Comparison of ENCODE assay signal across 27 cellular contexts in the genomic region with DNA sequence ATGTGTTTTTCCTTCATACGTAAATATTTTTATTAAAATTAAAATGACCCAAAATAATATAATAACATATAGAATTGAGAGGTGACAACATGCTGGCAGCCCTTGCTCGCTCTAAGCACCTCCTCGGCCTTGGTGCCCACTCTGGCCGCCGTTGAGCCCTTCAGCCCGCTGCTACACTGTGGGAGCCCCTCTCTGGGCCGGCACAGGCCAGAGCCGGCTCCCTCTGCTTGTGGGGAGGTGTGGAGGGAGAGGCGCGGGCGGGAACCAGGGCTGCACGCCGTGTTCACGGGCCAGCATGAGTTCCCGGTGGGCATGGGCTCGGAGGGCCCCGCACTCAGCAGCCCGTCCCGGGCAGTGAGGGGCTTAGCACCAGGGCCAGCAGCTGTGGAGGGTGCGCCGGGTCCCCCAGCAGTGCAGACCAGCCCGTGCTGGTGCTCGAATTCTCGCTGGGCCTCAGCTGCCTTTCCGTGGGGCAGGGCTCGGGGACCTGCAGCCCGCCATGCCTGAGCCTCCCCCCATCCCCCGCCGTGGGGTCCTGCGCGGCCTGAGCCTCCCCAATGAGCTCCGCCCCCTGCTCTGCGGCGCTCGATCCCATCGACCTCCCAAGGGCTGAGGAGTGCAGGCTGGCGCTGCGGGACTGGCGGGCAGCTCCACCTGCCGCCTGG.
"Had no signal": no experiment of that assay in that cellular context is flagged by ENCODE, and none has a peak within 500 bp of the region (broad histone marks: within the 10 kb centered on the region; RNA-seq: fewer than 3 reads in every experiment).

No MANE protein-coding gene starts in this region.

- H3K9me3 ChIP-seq: left lung, lower lobe of right lung, mucosa of descending colon, pancreas, prostate gland, sigmoid colon, spleen, thyroid gland, transverse colon, upper lobe of left lung had no signal

- H3K27ac Mint-ChIP-seq: stimulated activated effector memory CD8-positive, alpha-beta T cell treated with anti-CD3 and anti-CD28 coated beads, Interleukin-12 subunit alpha, Interleukin-12 subunit beta, amount 100 ng/mL, for 72 hours; stimulated activated naive CD8-positive, alpha-beta T cell treated with anti-CD3 and anti-CD28 coated beads, Interleukin-15, Interleukin-2, amounts not matched to agents 100 ng/mL and 50 ng/mL, for 24 hours had no signal

- H3K36me3 Mint-ChIP-seq: naive thymus-derived CD4-positive, alpha-beta T cell; natural killer cell treated with Interleukin-12 subunit alpha and Interleukin-12 subunit beta and Interleukin-15 and Interleukin-18, amount 100 ng/mL, for 72 hours; stimulated activated effector memory CD8-positive, alpha-beta T cell treated with anti-CD3 and anti-CD28 coated beads, Interleukin-12 subunit alpha, Interleukin-12 subunit beta, amount 100 ng/mL, for 72 hours had no signal

- H3K27me3 ChIP-seq: left lung, pancreas, sigmoid colon, spleen, thyroid gland, transverse colon, upper lobe of left lung had no signal

- DNase-seq: head of caudate nucleus; hippocampal formation; left colon; lower lobe of right lung; mammary epithelial cell; mesenchymal stem cell; midbrain; mucosa of descending colon; naive thymus-derived CD4-positive, alpha-beta T cell; nucleus accumbens; retina; sigmoid colon; small intestine; spleen; stimulated activated CD4-positive, alpha-beta T cell treated with anti-CD3 and anti-CD28 coated beads, Interleukin-4, amount 100 ng/mL, for 24 hours; substantia nigra; thyroid gland; transverse colon had no signal

- ATAC-seq: left colon; left lung; lower lobe of right lung; mucosa of descending colon; naive thymus-derived CD4-positive, alpha-beta T cell; natural killer cell treated with Interleukin-12 subunit alpha and Interleukin-12 subunit beta and Interleukin-15 and Interleukin-18, amount 100 ng/mL, for 72 hours; pancreas; right cardiac atrium; stimulated activated effector memory CD8-positive, alpha-beta T cell treated with anti-CD3 and anti-CD28 coated beads, Interleukin-12 subunit alpha, Interleukin-12 subunit beta, amount 100 ng/mL, for 72 hours had no signal

- H3K36me3 ChIP-seq: left lung, lower lobe of right lung, pancreas, prostate gland, sigmoid colon, spleen, thyroid gland, transverse colon, upper lobe of left lung had no signal

- H3K27ac ChIP-seq: left lung, lower lobe of right lung, pancreas, prostate gland, sigmoid colon, spleen, thyroid gland, transverse colon, upper lobe of left lung had no signal

- H3K4me3 ChIP-seq: left lung, lower lobe of right lung, mucosa of descending colon, pancreas, prostate gland, sigmoid colon, spleen, thyroid gland, transverse colon, upper lobe of left lung had no signal

- H3K9me3 Mint-ChIP-seq: naive thymus-derived CD4-positive, alpha-beta T cell; natural killer cell treated with Interleukin-12 subunit alpha and Interleukin-12 subunit beta and Interleukin-15 and Interleukin-18, amount 100 ng/mL, for 72 hours; stimulated activated effector memory CD8-positive, alpha-beta T cell treated with anti-CD3 and anti-CD28 coated beads, Interleukin-12 subunit alpha, Interleukin-12 subunit beta, amount 100 ng/mL, for 72 hours; stimulated activated naive CD8-positive, alpha-beta T cell treated with anti-CD3 and anti-CD28 coated beads, Interleukin-15, Interleukin-2, amounts not matched to agents 100 ng/mL and 50 ng/mL, for 24 hours had no signal

- FAIRE-seq: keratinocyte, pancreas, small intestine had no signal

- H3K4me3 Mint-ChIP-seq: naive thymus-derived CD4-positive, alpha-beta T cell; stimulated activated effector memory CD8-positive, alpha-beta T cell treated with anti-CD3 and anti-CD28 coated beads, Interleukin-12 subunit alpha, Interleukin-12 subunit beta, amount 100 ng/mL, for 72 hours; stimulated activated naive CD8-positive, alpha-beta T cell treated with anti-CD3 and anti-CD28 coated beads, Interleukin-15, Interleukin-2, amounts not matched to agents 100 ng/mL and 50 ng/mL, for 24 hours had no signal
